Comparison of ENCODE assay signal across 8 cellular contexts in genomic region chr10:6445671-6446278, GRCh38.
DNase-seq lines count a peak whose midpoint lies in the region; ATAC-seq and TF ChIP-seq lines count a peak whose summit lies in the region.

No MANE protein-coding gene starts in this region.

- no peaks in the 10 kb centered on the region for H3K27me3 ChIP-seq in H7 (ENCODE audit: control insufficient read depth, insufficient read depth, low read length)

- H3K27me3 Mint-ChIP-seq in T-helper 17 cell, result no peaks in the 10 kb centered on the region

- peaks cover 18% of the 10 kb centered on the region for H3K4me1 Mint-ChIP-seq in T-helper 17 cell

- no peak for DNase-seq in AG09319 (ENCODE audit: extremely low read depth, low read depth)
- peak; percentile 50 for DNase-seq in H7
- DNase-seq in T-helper 17 cell, result peak; percentile 26 to 43 (median 32)
- DNase-seq in anterior cingulate cortex (lab: John Stamatoyannopoulos, UW), result peak in 54 of 58 donors; percentile 2 to 73 (median 34)
- DNase-seq in iPS DF 4.7 (ENCODE audit: extremely low read depth, low spot score), result peak; percentile 16
- peak; percentile 75 for DNase-seq in stimulated activated CD4-positive, alpha-beta T cell treated with anti-CD3 and anti-CD28 coated beads, Interleukin-15, amount 100 ng/mL, for 24 hours

- ATAC-seq in T-helper 17 cell (peak; percentile 68), GM18909 (IDR thresholded peaks at IDR 0.05; ENCODE audit: poor library complexity, unreplicated experiment) (no peak), HG02938 (IDR thresholded peaks at IDR 0.05; ENCODE audit: unreplicated experiment) (no peak)

- H3K27ac Mint-ChIP-seq in T-helper 17 cell, result no peak overlapping the region

- no peak overlapping the region for H3K4me3 ChIP-seq in H7 (ENCODE audit: insufficient read depth, low read depth, low read length)

- H3K36me3 ChIP-seq in H7 (replicated peaks; ENCODE audit: control insufficient read depth, insufficient read depth, low read length), result no peaks in the 10 kb centered on the region; the same call in 1 of the 2 replicates

- no peak overlapping the region for H3K4me3 Mint-ChIP-seq in T-helper 17 cell

- TF ChIP-seq CTCF in AG09319 (IDR thresholded peaks at IDR 0.05; ENCODE audit: low read depth, low read length), result peak; percentile 67

- H3K9me3 ChIP-seq in T-helper 17 cell (ENCODE audit: control insufficient read depth, low read length, poor library complexity, severe bottlenecking), result no peaks in the 10 kb centered on the region

- peaks cover 5% of the 10 kb centered on the region for H3K36me3 Mint-ChIP-seq in T-helper 17 cell (ENCODE audit: low read depth)
